ENCODE assay signal across 21 cellular contexts in the genomic region with DNA sequence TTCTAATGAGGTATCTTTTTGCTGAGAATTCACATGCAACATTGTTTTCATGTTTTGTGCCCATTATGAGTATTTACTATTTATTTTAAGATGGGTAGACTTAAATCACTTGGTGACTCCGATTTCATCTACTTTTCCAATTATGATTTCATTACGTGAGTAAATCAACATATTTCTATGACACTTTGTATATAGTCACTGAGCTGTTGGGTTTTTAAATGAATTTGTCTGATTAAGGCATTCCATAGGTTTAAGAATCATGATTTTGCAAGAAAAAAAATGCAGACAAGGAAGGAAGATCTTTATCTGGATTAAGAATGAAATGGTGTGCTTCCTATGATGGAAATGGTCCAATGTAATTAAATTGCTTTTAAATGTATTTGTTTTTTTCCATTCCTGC.
DNase-seq lines count a peak whose midpoint lies in the region; ATAC-seq and TF ChIP-seq lines count a peak whose summit lies in the region.
"Had no signal": no experiment of that assay in that cellular context is flagged by ENCODE, and none has a peak within 500 bp of the region (broad histone marks: within the 10 kb centered on the region; RNA-seq: fewer than 3 reads in every experiment).

No MANE protein-coding gene starts in this region.

- peak overlapping the region; percentile 71 for H3K27ac ChIP-seq in VCaP
- H3K27ac ChIP-seq: 22Rv1; A549; BLaER1 treated with 17β-estradiol and CSF1 and Interleukin-3, amounts not matched to agents 10 nM and 100 nM; C4-2B had no signal

- TF ChIP-seq CTCF in VCaP (conservative IDR thresholded peaks at IDR 0.05) (no peak), retinal pigment epithelial cell (conservative IDR thresholded peaks at IDR 0.05; ENCODE audit: low read depth, low read length) (no peak)

- ATAC-seq in sciatic nerve = no peak
- ATAC-seq: A549; CD8-positive, alpha-beta T cell; GM12878 had no signal

- peak; percentile 52 for DNase-seq in amniotic epithelial cell (ENCODE audit: low read depth)
- DNase-seq in retinal pigment epithelial cell (ENCODE audit: low read depth) = peak; percentile 58
- DNase-seq in sciatic nerve (ENCODE audit: low spot score) = no peak
- DNase-seq in amygdala (lab: John Stamatoyannopoulos, UW) = no peak
- DNase-seq: AML-193; CD4-positive, alpha-beta T cell; CD8-positive, alpha-beta T cell; COR-L47; DMS 273 treated with DMSO at 0.1 percent for 48 hours; DMS153; DMS53; DMS79; DND-41; EL; GDM1 had no signal

- H3K4me3 ChIP-seq in retinal pigment epithelial cell (ENCODE audit: low read length) = no peak overlapping the region
- H3K4me3 ChIP-seq: A549; BLaER1 treated with 17β-estradiol and CSF1 and Interleukin-3, amounts not matched to agents 10 nM and 100 nM; GM12878 had no signal

- intact Hi-C loops in sciatic nerve (cut with DNase I) = no loop called here

Comparison
In these comparisons a context has a peak if more than half of its experiments do, and no peak if none do; other contexts are left out.
1. DNase-seq: peak in amniotic epithelial cell (single experiment) and retinal pigment epithelial cell (single experiment); none in sciatic nerve (single experiment) and amygdala (0 of 56).